In genomic region chr1:176271572-176271971, GRCh38 we compare ENCODE assay signal across 9 cellular contexts.
"Had no signal": no experiment of that assay in that cellular context is flagged by ENCODE, and none has a peak within 500 bp of the region (broad histone marks: within the 10 kb centered on the region; RNA-seq: fewer than 3 reads in every experiment).

No MANE protein-coding gene starts in this region.

- H3K27ac ChIP-seq: GM23248 had no signal

- H3K27ac Mint-ChIP-seq: GM23338, H9, HFFc6 had no signal

- DNase-seq: GM23248, GOT3, H7, H9, HCEC 1CT, HFFc6 had no signal

- H3K4me1 ChIP-seq: HAP-1 had no signal

- ATAC-seq: GM23338, HCT116 had no signal

- H3K9me3 ChIP-seq: HAP-1 had no signal

- H3K36me3 ChIP-seq: HAP-1 had no signal

- H3K4me3 ChIP-seq: GM23248, GM23338, HAP-1 had no signal

- H3K4me3 Mint-ChIP-seq: GM23338, H9, HFFc6 had no signal

- H3K9me3 Mint-ChIP-seq: GM23338, H9, HFFc6 had no signal

- H3K4me1 Mint-ChIP-seq: GM23338 had no signal
